In the genomic region with DNA sequence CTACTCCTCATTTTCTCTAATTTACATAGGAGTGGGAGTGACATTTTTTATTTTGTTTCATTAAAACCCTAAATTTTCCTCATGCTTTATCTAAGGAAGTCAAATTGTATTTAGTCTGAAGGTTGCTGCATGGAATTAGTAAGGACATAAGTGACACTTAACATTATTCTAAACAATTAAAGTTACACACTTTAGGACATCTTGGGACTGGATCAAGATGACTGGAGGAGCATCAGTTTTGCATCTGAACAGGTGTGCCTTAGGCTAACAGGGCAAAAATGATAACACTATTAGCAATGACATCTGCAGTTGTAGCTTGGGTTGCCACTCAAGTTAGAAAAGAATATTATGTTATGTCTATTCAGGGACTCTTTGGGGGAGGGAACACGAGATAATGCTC, we compare ENCODE assay signal across 33 cellular contexts.
A peak's percentile ranks its signal among the peaks of the same experiment; 100 is the strongest.
DNase-seq lines count a peak whose midpoint lies in the region; ATAC-seq, FAIRE-seq and TF ChIP-seq lines count a peak whose summit lies in the region.
"Had no signal": no experiment of that assay in that cellular context is flagged by ENCODE, and none has a peak within 500 bp of the region (broad histone marks: within the 10 kb centered on the region; RNA-seq: fewer than 3 reads in every experiment).

No MANE protein-coding gene starts in this region.

- TF ChIP-seq CTCF in SK-N-SH (IDR thresholded peaks at IDR 0.05) = no peak

- H3K4me2 ChIP-seq in SK-N-SH = no peak overlapping the region
- H3K4me2 ChIP-seq: A549; BLaER1; BLaER1 treated with 17β-estradiol and CSF1 and Interleukin-3, amounts not matched to agents 10 nM and 100 nM had no signal

- no peak overlapping the region for H3K4me3 ChIP-seq in SK-N-SH (ENCODE audit: low read depth in 2 of 2, low read length in 1 of 2)
- H3K4me3 ChIP-seq: A549; BLaER1; BLaER1 treated with 17β-estradiol and CSF1 and Interleukin-3, amounts not matched to agents 10 nM and 100 nM had no signal

- H3K27me3 ChIP-seq in SK-N-SH (ENCODE audit: insufficient read depth) = no peaks in the 10 kb centered on the region
- H3K27me3 ChIP-seq: BE2C; BLaER1; BLaER1 treated with 17β-estradiol and CSF1 and Interleukin-3, amounts not matched to agents 10 nM and 100 nM had no signal

- no peaks in the 10 kb centered on the region for H4K20me1 ChIP-seq in SK-N-SH (ENCODE audit: insufficient read depth)
- H4K20me1 ChIP-seq: BLaER1; BLaER1 treated with 17β-estradiol and CSF1 and Interleukin-3, amounts not matched to agents 10 nM and 100 nM had no signal

- H3K9ac ChIP-seq in SK-N-SH = no peak overlapping the region
- H3K9ac ChIP-seq: BLaER1; BLaER1 treated with 17β-estradiol and CSF1 and Interleukin-3, amounts not matched to agents 10 nM and 100 nM had no signal

- no peaks in the 10 kb centered on the region for H3K79me2 ChIP-seq in SK-N-SH (ENCODE audit: insufficient read depth)

- no peak for ATAC-seq in SK-N-SH treated with all-trans-retinoic acid at 6 μM for 48 hours
- ATAC-seq in HG03175 (IDR thresholded peaks at IDR 0.05; ENCODE audit: unreplicated experiment) = no peak
- ATAC-seq: A549; CD8-positive, alpha-beta T cell had no signal

- no peaks in the 10 kb centered on the region for H3K36me3 ChIP-seq in SK-N-SH (replicated peaks in 1 of 2; ENCODE audit: control insufficient read depth in 1 of 2, insufficient read depth in 2 of 2, low read length in 1 of 2)
- H3K36me3 ChIP-seq: BE2C; BLaER1 treated with 17β-estradiol and CSF1 and Interleukin-3, amounts not matched to agents 10 nM and 100 nM had no signal

- 88% methylated on average over 1 of the region's 1 CpG for WGBS in SK-N-SH (ENCODE audit: low lambda C conversion rate)

- peaks cover 0 to 53% of the 10 kb centered on the region in 2 experiments; a peak in 3 of 4 replicates for H3K4me1 ChIP-seq in SK-N-SH (ENCODE audit: control insufficient read depth in 1 of 2, insufficient read depth in 2 of 2, low read depth in 1 of 2, low read length in 1 of 2)
- H3K4me1 ChIP-seq: A549; BLaER1; BLaER1 treated with 17β-estradiol and CSF1 and Interleukin-3, amounts not matched to agents 10 nM and 100 nM; Caco-2 had no signal

- H3K9me2 ChIP-seq in SK-N-SH = no peaks in the 10 kb centered on the region

- FAIRE-seq in G401.6 (lab: Jason Lieb, UNC) = peak; percentile 19
- FAIRE-seq: A204.1, A549, D721Med had no signal

- peaks cover 3% of the 10 kb centered on the region; the same call in 1 of the 2 replicates for H3K9me3 ChIP-seq in SK-N-SH
- H3K9me3 ChIP-seq: A549; BE2C; BLaER1; BLaER1 treated with 17β-estradiol and CSF1 and Interleukin-3, amounts not matched to agents 10 nM and 100 nM; Caco-2 had no signal

- H3F3A ChIP-seq in SK-N-SH (replicated peaks; ENCODE audit: insufficient read depth) = peaks cover 4% of the 10 kb centered on the region

- TF ChIP-seq RAD21 in SK-N-SH (IDR thresholded peaks at IDR 0.05; ENCODE audit: low read length) = no peak

- no peak overlapping the region for H2AFZ ChIP-seq in SK-N-SH (ENCODE audit: low read depth)

- CTCF ChIA-PET in SK-N-SH (lab: Yijun Ruan, JAX) = interaction anchor here (2.7 to 3.9 kb wide), 5 partner anchors 99 to 411 kb away, joined by 6 to 28 read pairs (median 20); no protein-coding TSS in a partner anchor

- no peak for DNase-seq in SK-N-SH
- peak; percentile 92 for DNase-seq in SK-N-DZ (ENCODE audit: low spot score)
- DNase-seq in central memory CD4-positive, alpha-beta T cell = no peak
- DNase-seq: 8988T; ACHN; AML-193; C1 segment of cervical spinal cord; Caco-2; Calu3; CD4-positive, alpha-beta memory T cell; CD4-positive, alpha-beta T cell; CD4-positive, CD25-positive, alpha-beta regulatory T cell; CD8-positive, alpha-beta memory T cell; CD8-positive, alpha-beta T cell; COR-L47; DMS 273 treated with DMSO at 0.1 percent for 48 hours; DMS153; DMS53; DMS79; DMS79 treated with DMSO at 0.1 percent for 48 hours; DND-41; EL had no signal

- H3K27ac ChIP-seq in SK-N-SH (ENCODE audit: low read depth in 2 of 2, low read length in 1 of 2) = peak overlapping the region in 1 of 2 experiments; percentile 95; a peak in 2 of 4 replicates
- H3K27ac ChIP-seq: 22Rv1; A549; BLaER1; BLaER1 treated with 17β-estradiol and CSF1 and Interleukin-3, amounts not matched to agents 10 nM and 100 nM; C4-2B had no signal

- POLR2A ChIA-PET in SK-N-SH (lab: Yijun Ruan, JAX) = no interaction called here

- TF ChIP-seq EP300 in SK-N-SH (IDR thresholded peaks at IDR 0.05; ENCODE audit: borderline replicate concordance in 1 of 2, low read depth in 1 of 2, low read length in 1 of 2) = no peak

TF ChIP-seq in SK-N-SH treated with all-trans-retinoic acid at 6 μM for 48 hours, 23 proteins besides CTCF, POLR2A, EP300 and RAD21:
- 0 out of 2 replicates have a peak, but pooled peaks have one; percentile 32 for TF ChIP-seq SNAI2 (CRISPR knock-in tag; IDR thresholded peaks at IDR 0.05)
- TF ChIP-seq, protein P1, sequence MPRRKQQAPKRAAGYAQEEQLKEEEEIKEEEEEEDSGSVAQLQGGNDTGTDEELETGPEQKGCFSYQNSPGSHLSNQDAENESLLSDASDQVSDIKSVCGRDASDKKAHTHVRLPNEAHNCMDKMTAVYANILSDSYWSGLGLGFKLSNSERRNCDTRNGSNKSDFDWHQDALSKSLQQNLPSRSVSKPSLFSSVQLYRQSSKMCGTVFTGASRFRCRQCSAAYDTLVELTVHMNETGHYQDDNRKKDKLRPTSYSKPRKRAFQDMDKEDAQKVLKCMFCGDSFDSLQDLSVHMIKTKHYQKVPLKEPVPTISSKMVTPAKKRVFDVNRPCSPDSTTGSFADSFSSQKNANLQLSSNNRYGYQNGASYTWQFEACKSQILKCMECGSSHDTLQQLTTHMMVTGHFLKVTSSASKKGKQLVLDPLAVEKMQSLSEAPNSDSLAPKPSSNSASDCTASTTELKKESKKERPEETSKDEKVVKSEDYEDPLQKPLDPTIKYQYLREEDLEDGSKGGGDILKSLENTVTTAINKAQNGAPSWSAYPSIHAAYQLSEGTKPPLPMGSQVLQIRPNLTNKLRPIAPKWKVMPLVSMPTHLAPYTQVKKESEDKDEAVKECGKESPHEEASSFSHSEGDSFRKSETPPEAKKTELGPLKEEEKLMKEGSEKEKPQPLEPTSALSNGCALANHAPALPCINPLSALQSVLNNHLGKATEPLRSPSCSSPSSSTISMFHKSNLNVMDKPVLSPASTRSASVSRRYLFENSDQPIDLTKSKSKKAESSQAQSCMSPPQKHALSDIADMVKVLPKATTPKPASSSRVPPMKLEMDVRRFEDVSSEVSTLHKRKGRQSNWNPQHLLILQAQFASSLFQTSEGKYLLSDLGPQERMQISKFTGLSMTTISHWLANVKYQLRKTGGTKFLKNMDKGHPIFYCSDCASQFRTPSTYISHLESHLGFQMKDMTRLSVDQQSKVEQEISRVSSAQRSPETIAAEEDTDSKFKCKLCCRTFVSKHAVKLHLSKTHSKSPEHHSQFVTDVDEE (CRISPR knock-in tag; IDR thresholded peaks at IDR 0.05) = no peak
TF ChIP-seq in SK-N-SH treated with all-trans-retinoic acid at 6 μM for 48 hours: peak in this region for 1.

TF ChIP-seq in SK-N-SH, 30 proteins besides CTCF, POLR2A, EP300 and RAD21 (continues in another document):
- TF ChIP-seq NRF1 (IDR thresholded peaks at IDR 0.05; ENCODE audit: low read depth, low read length) (no peak), RXRA (IDR thresholded peaks at IDR 0.05; ENCODE audit: borderline replicate concordance, low read depth) (no peak), CHD2 (IDR thresholded peaks at IDR 0.05; ENCODE audit: low read length, partially characterized antibody) (no peak), TEAD4 (IDR thresholded peaks at IDR 0.05; ENCODE audit: borderline replicate concordance, insufficient read depth) (no peak), GABPA (IDR thresholded peaks at IDR 0.05; ENCODE audit: low read depth) (no peak), JUND (IDR thresholded peaks at IDR 0.05) (no peak), FOXM1 (IDR thresholded peaks at IDR 0.05; ENCODE audit: low read depth) (no peak), FOSL2 (IDR thresholded peaks at IDR 0.05; ENCODE audit: borderline replicate concordance, low read depth) (no peak), MEF2A (IDR thresholded peaks at IDR 0.05; ENCODE audit: borderline replicate concordance, low read depth) (no peak)
- TF ChIP-seq, protein P2, sequence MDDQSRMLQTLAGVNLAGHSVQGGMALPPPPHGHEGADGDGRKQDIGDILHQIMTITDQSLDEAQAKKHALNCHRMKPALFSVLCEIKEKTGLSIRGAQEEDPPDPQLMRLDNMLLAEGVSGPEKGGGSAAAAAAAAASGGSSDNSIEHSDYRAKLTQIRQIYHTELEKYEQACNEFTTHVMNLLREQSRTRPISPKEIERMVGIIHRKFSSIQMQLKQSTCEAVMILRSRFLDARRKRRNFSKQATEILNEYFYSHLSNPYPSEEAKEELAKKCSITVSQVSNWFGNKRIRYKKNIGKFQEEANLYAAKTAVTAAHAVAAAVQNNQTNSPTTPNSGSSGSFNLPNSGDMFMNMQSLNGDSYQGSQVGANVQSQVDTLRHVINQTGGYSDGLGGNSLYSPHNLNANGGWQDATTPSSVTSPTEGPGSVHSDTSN (IDR thresholded peaks at IDR 0.05) = no peak
- TF ChIP-seq, protein P3, sequence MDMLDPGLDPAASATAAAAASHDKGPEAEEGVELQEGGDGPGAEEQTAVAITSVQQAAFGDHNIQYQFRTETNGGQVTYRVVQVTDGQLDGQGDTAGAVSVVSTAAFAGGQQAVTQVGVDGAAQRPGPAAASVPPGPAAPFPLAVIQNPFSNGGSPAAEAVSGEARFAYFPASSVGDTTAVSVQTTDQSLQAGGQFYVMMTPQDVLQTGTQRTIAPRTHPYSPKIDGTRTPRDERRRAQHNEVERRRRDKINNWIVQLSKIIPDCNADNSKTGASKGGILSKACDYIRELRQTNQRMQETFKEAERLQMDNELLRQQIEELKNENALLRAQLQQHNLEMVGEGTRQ (IDR thresholded peaks at IDR 0.05; ENCODE audit: borderline replicate concordance, low read depth, low read length) = no peak
- TF ChIP-seq, protein P4, sequence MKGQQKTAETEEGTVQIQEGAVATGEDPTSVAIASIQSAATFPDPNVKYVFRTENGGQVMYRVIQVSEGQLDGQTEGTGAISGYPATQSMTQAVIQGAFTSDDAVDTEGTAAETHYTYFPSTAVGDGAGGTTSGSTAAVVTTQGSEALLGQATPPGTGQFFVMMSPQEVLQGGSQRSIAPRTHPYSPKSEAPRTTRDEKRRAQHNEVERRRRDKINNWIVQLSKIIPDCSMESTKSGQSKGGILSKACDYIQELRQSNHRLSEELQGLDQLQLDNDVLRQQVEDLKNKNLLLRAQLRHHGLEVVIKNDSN (IDR thresholded peaks at IDR 0.05; ENCODE audit: borderline replicate concordance, low read depth) = no peak
- TF ChIP-seq, protein P5, sequence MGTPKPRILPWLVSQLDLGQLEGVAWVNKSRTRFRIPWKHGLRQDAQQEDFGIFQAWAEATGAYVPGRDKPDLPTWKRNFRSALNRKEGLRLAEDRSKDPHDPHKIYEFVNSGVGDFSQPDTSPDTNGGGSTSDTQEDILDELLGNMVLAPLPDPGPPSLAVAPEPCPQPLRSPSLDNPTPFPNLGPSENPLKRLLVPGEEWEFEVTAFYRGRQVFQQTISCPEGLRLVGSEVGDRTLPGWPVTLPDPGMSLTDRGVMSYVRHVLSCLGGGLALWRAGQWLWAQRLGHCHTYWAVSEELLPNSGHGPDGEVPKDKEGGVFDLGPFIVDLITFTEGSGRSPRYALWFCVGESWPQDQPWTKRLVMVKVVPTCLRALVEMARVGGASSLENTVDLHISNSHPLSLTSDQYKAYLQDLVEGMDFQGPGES (IDR thresholded peaks at IDR 0.05; ENCODE audit: low read depth, low read length) = no peak
